Comparison of ENCODE assay signal across 13 cellular contexts in genomic region chr14:76933515-76933914, GRCh38.
"Had no signal": no experiment of that assay in that cellular context is flagged by ENCODE, and none has a peak within 500 bp of the region (broad histone marks: within the 10 kb centered on the region; RNA-seq: fewer than 3 reads in every experiment).

No MANE protein-coding gene starts in this region.

- H3K27ac ChIP-seq: adrenal gland, tibial artery had no signal

- H3K27me3 Mint-ChIP-seq: activated CD4-positive, alpha-beta memory T cell treated with anti-CD3 and anti-CD28 coated beads for 36 hours; stimulated activated naive B cell treated with anti-CD40 and anti-IgM and Interleukin-4, amounts not matched to agents 10 μg/mL and 1 μg/mL and 100 μg/mL, for 72 hours had no signal

- H3K27ac Mint-ChIP-seq: activated CD4-positive, alpha-beta memory T cell treated with anti-CD3 and anti-CD28 coated beads for 36 hours; activated T-helper 1 cell treated with anti-CD3 and anti-CD28 coated beads, Interleukin-12 subunit alpha, Interleukin-12 subunit beta, Interleukin-2, Interleukin-4 antibody, amounts not matched to agents 30 ng/mL and 10 ng/mL and 1 ng/mL, durations not matched to agents 14 hours and 24 hours and 36 hours; stimulated activated naive B cell treated with anti-CD40 and anti-IgM and Interleukin-4, amounts not matched to agents 10 μg/mL and 1 μg/mL and 100 μg/mL, for 72 hours had no signal

- H3K36me3 Mint-ChIP-seq: activated CD4-positive, alpha-beta memory T cell treated with anti-CD3 and anti-CD28 coated beads for 36 hours; naive B cell; stimulated activated naive B cell treated with anti-CD40 and anti-IgM and Interleukin-4, amounts not matched to agents 10 μg/mL and 1 μg/mL and 100 μg/mL, for 72 hours had no signal

- H3K4me3 Mint-ChIP-seq: activated CD4-positive, alpha-beta memory T cell treated with anti-CD3 and anti-CD28 coated beads for 36 hours; activated T-helper 1 cell treated with anti-CD3 and anti-CD28 coated beads, Interleukin-12 subunit alpha, Interleukin-12 subunit beta, Interleukin-2, Interleukin-4 antibody, amounts not matched to agents 30 ng/mL and 10 ng/mL and 1 ng/mL, durations not matched to agents 14 hours and 24 hours and 36 hours; stimulated activated naive B cell treated with anti-CD40 and anti-IgM and Interleukin-4, amounts not matched to agents 10 μg/mL and 1 μg/mL and 100 μg/mL, for 72 hours had no signal

- ATAC-seq: esophagus mucosa; stimulated activated naive B cell treated with anti-CD40 and anti-IgM and Interleukin-4, amounts not matched to agents 10 μg/mL and 1 μg/mL and 100 μg/mL, for 72 hours had no signal

- DNase-seq: activated CD4-positive, alpha-beta memory T cell treated with anti-CD3 and anti-CD28 coated beads for 36 hours; activated CD4-positive, CD25-positive, alpha-beta regulatory T cell; activated CD8-positive, alpha-beta memory T cell treated with anti-CD3 and anti-CD28 coated beads, Interleukin-2, amount 50 U/mL, for 48 hours; activated naive CD4-positive, alpha-beta T cell treated with Interleukin-2 at 50 U/mL for 16 hours; adrenal gland; mammary epithelial cell; naive B cell; posterior cingulate gyrus; stimulated activated CD4-positive, alpha-beta T cell treated with anti-CD3 and anti-CD28 coated beads, Interleukin-2, amount 100 ng/mL, for 48 hours; stimulated activated naive B cell treated with anti-CD40 and anti-IgM and Interleukin-4, amounts not matched to agents 10 μg/mL and 1 μg/mL and 100 μg/mL, for 72 hours; tibial artery had no signal

- H3K36me3 ChIP-seq: adrenal gland, tibial artery had no signal

- H3K9me3 ChIP-seq: adrenal gland, tibial artery had no signal

- H3K4me3 ChIP-seq: adrenal gland, tibial artery had no signal

- H3K27me3 ChIP-seq: adrenal gland, tibial artery had no signal

- H3K9me3 Mint-ChIP-seq: activated CD4-positive, alpha-beta memory T cell treated with anti-CD3 and anti-CD28 coated beads for 36 hours; activated T-helper 1 cell treated with anti-CD3 and anti-CD28 coated beads, Interleukin-12 subunit alpha, Interleukin-12 subunit beta, Interleukin-2, Interleukin-4 antibody, amounts not matched to agents 30 ng/mL and 10 ng/mL and 1 ng/mL, durations not matched to agents 14 hours and 24 hours and 36 hours; naive B cell; stimulated activated naive B cell treated with anti-CD40 and anti-IgM and Interleukin-4, amounts not matched to agents 10 μg/mL and 1 μg/mL and 100 μg/mL, for 72 hours had no signal
